Comparison of ENCODE assay signal across 11 cellular contexts in the genomic region with DNA sequence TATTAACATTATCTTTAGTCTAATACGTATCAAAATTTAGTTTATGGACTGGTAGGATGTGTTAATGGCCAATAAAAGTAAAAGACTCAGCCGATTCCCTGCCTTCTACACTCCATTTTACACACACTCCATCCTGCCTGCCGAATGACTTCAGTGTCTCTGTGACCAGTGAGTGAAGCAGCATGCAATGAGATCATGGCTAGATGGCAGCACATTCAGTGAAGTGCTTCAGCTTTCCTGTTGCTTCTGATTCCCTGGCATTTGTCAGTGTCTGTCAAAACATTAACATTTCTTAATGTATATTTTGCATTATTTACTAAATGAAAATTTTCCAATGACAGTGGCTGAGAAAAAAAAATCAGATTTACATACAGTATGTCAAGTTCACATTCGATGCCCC.
DNase-seq lines count a peak whose midpoint lies in the region; ATAC-seq and TF ChIP-seq lines count a peak whose summit lies in the region.
"Had no signal": no experiment of that assay in that cellular context is flagged by ENCODE, and none has a peak within 500 bp of the region (broad histone marks: within the 10 kb centered on the region; RNA-seq: fewer than 3 reads in every experiment).

No MANE protein-coding gene starts in this region.

- no peak overlapping the region for H3K9ac ChIP-seq in colonic mucosa (ENCODE audit: low read depth in 2 of 2, low read length in 2 of 2)

- H3K9me3 ChIP-seq in colonic mucosa, result no peaks in the 10 kb centered on the region
- H3K9me3 ChIP-seq: body of pancreas had no signal

- DNase-seq in Right ventricle myocardium superior, result no peak
- no peak for DNase-seq in cardiac septum (ENCODE audit: low spot score)
- peak; percentile 3 for DNase-seq in cerebellum (ENCODE audit: low spot score)
- DNase-seq in left lobe of liver (ENCODE audit: low spot score), result no peak
- DNase-seq in colonic mucosa, result no peak
- no peak for DNase-seq in NCI-H1092 (lab: John Stamatoyannopoulos, UW)
- no peak for DNase-seq in activated CD8-positive, alpha-beta memory T cell treated with anti-CD3 and anti-CD28 coated beads, Interleukin-2, amount 50 U/mL, for 48 hours
- DNase-seq: activated CD4-positive, alpha-beta T cell treated with anti-CD3 and anti-CD28 coated beads for 48 hours; body of pancreas; Kasumi-1 had no signal

- H3K36me3 ChIP-seq in colonic mucosa, result no peaks in the 10 kb centered on the region

- H3K27me3 ChIP-seq in colonic mucosa, result no peaks in the 10 kb centered on the region
- H3K27me3 ChIP-seq: body of pancreas had no signal

- no peak overlapping the region for H3K4me3 ChIP-seq in colonic mucosa
- H3K4me3 ChIP-seq: body of pancreas had no signal

- intact Hi-C loops in Right ventricle myocardium superior (cut with DNase I), result no loop called here
- intact Hi-C loops in cardiac septum (cut with DNase I), result no loop called here
- intact Hi-C loops in colonic mucosa (cut with DNase I), result no loop called here

- no peak overlapping the region for H3K27ac ChIP-seq in colonic mucosa
- H3K27ac ChIP-seq: body of pancreas had no signal

- H3K4me1 ChIP-seq in colonic mucosa, result no peaks in the 10 kb centered on the region

- TF ChIP-seq CTCF in colonic mucosa (IDR thresholded peaks at IDR 0.05), result no peak

- ATAC-seq in Right ventricle myocardium superior (ENCODE audit: poor library complexity), result peak; percentile 45
- ATAC-seq in left lobe of liver, result peak; percentile 67
- ATAC-seq in HG03521 (IDR thresholded peaks at IDR 0.05; ENCODE audit: unreplicated experiment), result no peak
- ATAC-seq: body of pancreas had no signal
